In genomic region chr21:28213221-28213620, GRCh38 we compare ENCODE assay signal across 8 cellular contexts.
"Had no signal": no experiment of that assay in that cellular context is flagged by ENCODE, and none has a peak within 500 bp of the region (broad histone marks: within the 10 kb centered on the region; RNA-seq: fewer than 3 reads in every experiment).

No MANE protein-coding gene starts in this region.

- H3K4me3 ChIP-seq: HAP-1 had no signal

- H3K4me1 ChIP-seq: HAP-1 had no signal

- H3K4me3 Mint-ChIP-seq: HFFc6, IgD-negative memory B cell had no signal

- H3K36me3 ChIP-seq: HAP-1 had no signal

- H3K9me3 Mint-ChIP-seq: HFFc6 had no signal

- H3K36me3 Mint-ChIP-seq: IgD-negative memory B cell had no signal

- ATAC-seq: HCT116, HepG2 had no signal

- H3K27ac ChIP-seq: HL-60 had no signal

- H3K27ac Mint-ChIP-seq: HFFc6, IgD-negative memory B cell had no signal

- DNase-seq: GOT3, H7, HFFc6 had no signal

- H3K4me1 Mint-ChIP-seq: IgD-negative memory B cell had no signal

- H3K9me3 ChIP-seq: HAP-1 had no signal
